ENCODE assay signal across 19 cellular contexts in the genomic region with DNA sequence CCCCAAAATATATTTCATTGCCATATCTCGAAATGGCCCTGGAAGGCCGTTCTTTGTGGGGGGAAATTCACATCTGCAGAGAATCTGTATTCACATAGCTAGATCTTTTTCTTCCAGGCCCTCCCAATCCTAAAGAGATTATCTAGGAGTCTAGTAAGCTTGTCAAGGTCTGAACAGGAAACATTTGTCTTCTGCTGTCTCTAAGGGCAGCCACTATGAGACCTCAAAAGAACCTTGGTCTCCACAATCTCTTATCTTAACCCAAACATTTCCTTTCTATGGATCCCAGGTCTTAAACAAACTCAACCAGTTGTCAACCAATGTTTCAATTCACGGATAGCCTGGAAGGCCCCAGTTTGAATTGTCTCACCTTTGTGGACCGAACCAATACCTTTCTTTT. TPM values are rescaled to one million over a fixed set of nuclear protein-coding genes. Genes with fewer than 3 reads are reported as not detected.
DNase-seq lines count a peak whose midpoint lies in the region; ATAC-seq lines count a peak whose summit lies in the region.
"Had no signal": no experiment of that assay in that cellular context is flagged by ENCODE, and none has a peak within 500 bp of the region (broad histone marks: within the 10 kb centered on the region; RNA-seq: fewer than 3 reads in every experiment).

No MANE protein-coding gene starts in this region.

- DNase-seq in activated naive CD8-positive, alpha-beta T cell treated with anti-CD3 and anti-CD28 coated beads, Interleukin-2, amount 10 ng/mL, durations not matched to agents 7 days and 5 days, result no peak
- DNase-seq in activated naive CD8-positive, alpha-beta T cell treated with anti-CD3 and anti-CD28 coated beads for 36 hours, result no peak
- DNase-seq in Jurkat, Clone E6-1 (ENCODE audit: low read depth, low spot score), result peak; percentile 79
- DNase-seq in cerebellar cortex (ENCODE audit: low spot score), result peak; percentile 23
- DNase-seq in stimulated activated naive CD8-positive, alpha-beta T cell treated with anti-CD3 and anti-CD28 coated beads, Interleukin-15, amount 100 ng/mL, for 72 hours, result no peak
- no peak for DNase-seq in SW 1271 (lab: John Stamatoyannopoulos, UW)
- DNase-seq: COR-L47, NCI-H1105 treated with DMSO at 0.1 percent for 48 hours, NCI-H187, NCI-H774, Peyer's patch, Right ventricle myocardium superior had no signal

- peaks cover 5% of the 10 kb centered on the region for H3K27me3 Mint-ChIP-seq in activated naive CD8-positive, alpha-beta T cell treated with anti-CD3 and anti-CD28 coated beads, Interleukin-2, amount 10 ng/mL, durations not matched to agents 7 days and 5 days
- peaks cover 35% of the 10 kb centered on the region for H3K27me3 Mint-ChIP-seq in activated naive CD8-positive, alpha-beta T cell treated with anti-CD3 and anti-CD28 coated beads for 36 hours
- peaks cover 32% of the 10 kb centered on the region for H3K27me3 Mint-ChIP-seq in stimulated activated naive CD8-positive, alpha-beta T cell treated with anti-CD3 and anti-CD28 coated beads, Interleukin-15, amount 100 ng/mL, for 72 hours

- H3K36me3 Mint-ChIP-seq in activated naive CD8-positive, alpha-beta T cell treated with anti-CD3 and anti-CD28 coated beads, Interleukin-2, amount 10 ng/mL, durations not matched to agents 7 days and 5 days, result no peaks in the 10 kb centered on the region
- H3K36me3 Mint-ChIP-seq in activated naive CD8-positive, alpha-beta T cell treated with anti-CD3 and anti-CD28 coated beads for 36 hours, result no peaks in the 10 kb centered on the region

- no peak overlapping the region for H3K27ac Mint-ChIP-seq in activated naive CD8-positive, alpha-beta T cell treated with anti-CD3 and anti-CD28 coated beads, Interleukin-2, amount 10 ng/mL, durations not matched to agents 7 days and 5 days
- no peak overlapping the region for H3K27ac Mint-ChIP-seq in activated naive CD8-positive, alpha-beta T cell treated with anti-CD3 and anti-CD28 coated beads for 36 hours
- H3K27ac Mint-ChIP-seq in stimulated activated naive CD8-positive, alpha-beta T cell treated with anti-CD3 and anti-CD28 coated beads, Interleukin-15, amount 100 ng/mL, for 72 hours, result no peak overlapping the region

- peak; percentile 50 for ATAC-seq in activated naive CD8-positive, alpha-beta T cell treated with anti-CD3 and anti-CD28 coated beads, Interleukin-2, amount 10 ng/mL, durations not matched to agents 7 days and 5 days (ENCODE audit: low read depth)
- peak; percentile 60 for ATAC-seq in stimulated activated naive CD8-positive, alpha-beta T cell treated with anti-CD3 and anti-CD28 coated beads, Interleukin-15, amount 100 ng/mL, for 72 hours
- ATAC-seq in GM19455 (IDR thresholded peaks at IDR 0.05; ENCODE audit: unreplicated experiment), result no peak
- ATAC-seq: GM12878, K562, SK-N-SH treated with all-trans-retinoic acid at 6 μM for 48 hours had no signal

- H3K4me3 Mint-ChIP-seq in activated naive CD8-positive, alpha-beta T cell treated with anti-CD3 and anti-CD28 coated beads, Interleukin-2, amount 10 ng/mL, durations not matched to agents 7 days and 5 days, result no peak overlapping the region
- no peak overlapping the region for H3K4me3 Mint-ChIP-seq in activated naive CD8-positive, alpha-beta T cell treated with anti-CD3 and anti-CD28 coated beads for 36 hours
- H3K4me3 Mint-ChIP-seq in stimulated activated naive CD8-positive, alpha-beta T cell treated with anti-CD3 and anti-CD28 coated beads, Interleukin-15, amount 100 ng/mL, for 72 hours, result no peak overlapping the region

- no peak overlapping the region for H3K4me3 ChIP-seq in Jurkat, Clone E6-1 (ENCODE audit: low read length)
- H3K4me3 ChIP-seq: GM12878, K562, Peyer's patch had no signal

- peaks cover 1% of the 10 kb centered on the region for H3K9me3 Mint-ChIP-seq in activated naive CD8-positive, alpha-beta T cell treated with anti-CD3 and anti-CD28 coated beads, Interleukin-2, amount 10 ng/mL, durations not matched to agents 7 days and 5 days
- H3K9me3 Mint-ChIP-seq in activated naive CD8-positive, alpha-beta T cell treated with anti-CD3 and anti-CD28 coated beads for 36 hours, result peaks cover 1% of the 10 kb centered on the region
- H3K9me3 Mint-ChIP-seq in stimulated activated naive CD8-positive, alpha-beta T cell treated with anti-CD3 and anti-CD28 coated beads, Interleukin-15, amount 100 ng/mL, for 72 hours, result no peaks in the 10 kb centered on the region

- peaks cover 15% of the 10 kb centered on the region for H3K4me1 Mint-ChIP-seq in activated naive CD8-positive, alpha-beta T cell treated with anti-CD3 and anti-CD28 coated beads, Interleukin-2, amount 10 ng/mL, durations not matched to agents 7 days and 5 days
- H3K4me1 Mint-ChIP-seq in activated naive CD8-positive, alpha-beta T cell treated with anti-CD3 and anti-CD28 coated beads for 36 hours, result peaks cover 7% of the 10 kb centered on the region
- H3K4me1 Mint-ChIP-seq in stimulated activated naive CD8-positive, alpha-beta T cell treated with anti-CD3 and anti-CD28 coated beads, Interleukin-15, amount 100 ng/mL, for 72 hours, result peaks cover 19% of the 10 kb centered on the region

- POLR2A ChIA-PET in activated naive CD8-positive, alpha-beta T cell treated with anti-CD3 and anti-CD28 coated beads, Interleukin-2, amount 10 ng/mL, durations not matched to agents 7 days and 5 days (lab: Charles Lee), result no interaction called here

RNA-seq across cellular contexts. Expression of a gene that starts 45.0 kb away (rescaled TPM):
- total RNA-seq in activated naive CD8-positive, alpha-beta T cell treated with anti-CD3 and anti-CD28 coated beads, Interleukin-2, amount 10 ng/mL, durations not matched to agents 7 days and 5 days, result 1 to 10 TPM in 1 of 2 experiments, under 1 TPM in 1; 0.71 to 1.5 TPM
- total RNA-seq in activated naive CD8-positive, alpha-beta T cell treated with anti-CD3 and anti-CD28 coated beads for 36 hours, result under 1 TPM; 0.40 to 0.52 TPM
- not detected for polyA plus RNA-seq in Jurkat, Clone E6-1 (2012; ENCODE audit: insufficient read depth, insufficient read length)
- total RNA-seq: K562, MCF 10A, Peyer's patch, Right ventricle myocardium superior had no signal
- polyA plus RNA-seq: AG04450, BJ, K562 had no signal

Comparison
In these comparisons a context has a peak if more than half of its experiments do, and no peak if none do; other contexts are left out.
1. DNase-seq: peak in Jurkat, Clone E6-1 (single experiment) and cerebellar cortex (single experiment); none in activated naive CD8-positive, alpha-beta T cell treated with anti-CD3 and anti-CD28 coated beads, Interleukin-2, amount 10 ng/mL, durations not matched to agents 7 days and 5 days (single experiment), activated naive CD8-positive, alpha-beta T cell treated with anti-CD3 and anti-CD28 coated beads for 36 hours (single experiment), stimulated activated naive CD8-positive, alpha-beta T cell treated with anti-CD3 and anti-CD28 coated beads, Interleukin-15, amount 100 ng/mL, for 72 hours (0 of 2) and SW 1271 (0 of 2).